ENCODE assay signal across 21 cellular contexts in the genomic region with DNA sequence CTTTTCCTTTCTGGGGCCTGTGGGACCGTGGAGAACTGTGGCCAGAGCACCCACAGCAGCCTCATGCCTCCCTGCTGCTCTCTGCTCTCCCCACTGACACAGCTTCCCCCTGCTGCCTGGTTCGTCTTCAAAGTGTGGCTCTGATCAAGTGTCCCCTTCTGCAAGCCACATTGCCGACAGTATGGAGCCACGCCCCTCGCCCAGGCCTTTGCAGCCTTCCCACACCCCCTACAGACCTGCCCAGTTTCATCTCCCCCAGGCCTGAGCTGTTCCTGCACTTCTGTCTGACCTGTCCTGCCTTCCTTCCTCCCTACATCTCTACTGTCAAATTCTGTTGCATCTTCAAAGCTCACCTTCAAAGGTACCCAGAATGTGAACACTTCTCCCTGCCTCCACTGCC. TPM values are rescaled to one million over a fixed set of nuclear protein-coding genes. Genes with fewer than 3 reads are reported as not detected.
DNase-seq lines count a peak whose midpoint lies in the region; ATAC-seq and TF ChIP-seq lines count a peak whose summit lies in the region.
"Had no signal": no experiment of that assay in that cellular context is flagged by ENCODE, and none has a peak within 500 bp of the region (broad histone marks: within the 10 kb centered on the region; RNA-seq: fewer than 3 reads in every experiment).

No MANE protein-coding gene starts in this region.

- H3K27ac Mint-ChIP-seq in glutamatergic neuron (ENCODE audit: unreplicated experiment): peak overlapping the region; percentile 40
- H3K27ac Mint-ChIP-seq in stimulated activated effector memory CD8-positive, alpha-beta T cell treated with anti-CD3 and anti-CD28 coated beads, Interleukin-12 subunit alpha, Interleukin-12 subunit beta, amount 100 ng/mL, for 72 hours: peak overlapping the region; percentile 13
- H3K27ac Mint-ChIP-seq: stimulated activated naive B cell treated with anti-CD40 and anti-IgM and Interleukin-4, amounts not matched to agents 10 μg/mL and 1 μg/mL and 100 μg/mL, for 72 hours had no signal

- H3K9ac ChIP-seq in NT2/D1 (ENCODE audit: insufficient read length, low read depth): peak overlapping the region; percentile 44
- H3K9ac ChIP-seq: GM23248 had no signal

- peaks cover 9% of the 10 kb centered on the region for H3K9me3 Mint-ChIP-seq in glutamatergic neuron (ENCODE audit: unreplicated experiment)
- no peaks in the 10 kb centered on the region for H3K9me3 Mint-ChIP-seq in stimulated activated effector memory CD8-positive, alpha-beta T cell treated with anti-CD3 and anti-CD28 coated beads, Interleukin-12 subunit alpha, Interleukin-12 subunit beta, amount 100 ng/mL, for 72 hours
- H3K9me3 Mint-ChIP-seq: stimulated activated naive B cell treated with anti-CD40 and anti-IgM and Interleukin-4, amounts not matched to agents 10 μg/mL and 1 μg/mL and 100 μg/mL, for 72 hours had no signal

- no peaks in the 10 kb centered on the region for H3K9me3 ChIP-seq in NT2/D1 (ENCODE audit: insufficient read depth, low read length)
- H3K9me3 ChIP-seq: mucosa of descending colon had no signal

- peaks cover 63% of the 10 kb centered on the region for H3K4me1 Mint-ChIP-seq in glutamatergic neuron (ENCODE audit: low read depth, unreplicated experiment)
- peaks cover 20% of the 10 kb centered on the region for H3K4me1 Mint-ChIP-seq in stimulated activated effector memory CD8-positive, alpha-beta T cell treated with anti-CD3 and anti-CD28 coated beads, Interleukin-12 subunit alpha, Interleukin-12 subunit beta, amount 100 ng/mL, for 72 hours

- peaks cover 10% of the 10 kb centered on the region for H3K27me3 Mint-ChIP-seq in glutamatergic neuron (ENCODE audit: unreplicated experiment)

- no peak for TF ChIP-seq CTCF in glutamatergic neuron (IDR thresholded peaks at IDR 0.05; ENCODE audit: partially characterized antibody, unreplicated experiment)

- DNase-seq in GF-D8 (lab: John Stamatoyannopoulos, UW): peak; percentile 41
- DNase-seq in NT2/D1 (ENCODE audit: low read depth, low spot score): no peak
- DNase-seq in glutamatergic neuron: no peak
- DNase-seq in stimulated activated effector memory CD8-positive, alpha-beta T cell treated with anti-CD3 and anti-CD28 coated beads, Interleukin-12 subunit alpha, Interleukin-12 subunit beta, amount 100 ng/mL, for 72 hours (ENCODE audit: low spot score in 2 of 2): no peak
- DNase-seq in hepatic stellate cell (ENCODE audit: low spot score): no peak
- no peak for DNase-seq in GM19238 (ENCODE audit: insufficient read length, low spot score)
- DNase-seq in HuH-7 (ENCODE audit: low spot score): no peak
- DNase-seq: activated naive CD4-positive, alpha-beta T cell treated with anti-CD3 and anti-CD28 coated beads, Interleukin-2, amount 50 U/mL, for 16 hours; DMS79; GM23248; IMR-90; left ventricle myocardium superior; MM.1S; mucosa of descending colon; NCI-H1694; stimulated activated CD4-positive, alpha-beta T cell treated with anti-CD3 and anti-CD28 coated beads, Interleukin-2, amount 100 ng/mL, for 24 hours; stimulated activated naive B cell treated with anti-CD40 and anti-IgM and Interleukin-4, amounts not matched to agents 10 μg/mL and 1 μg/mL and 100 μg/mL, for 72 hours; T1000 had no signal

- peaks cover 21% of the 10 kb centered on the region for H3K4me1 ChIP-seq in NT2/D1 (ENCODE audit: insufficient read depth, insufficient read length)

- no peak for ATAC-seq in stimulated activated effector memory CD8-positive, alpha-beta T cell treated with anti-CD3 and anti-CD28 coated beads, Interleukin-12 subunit alpha, Interleukin-12 subunit beta, amount 100 ng/mL, for 72 hours
- ATAC-seq: left ventricle myocardium superior; mucosa of descending colon; SK-N-SH treated with all-trans-retinoic acid at 6 μM for 48 hours; stimulated activated naive B cell treated with anti-CD40 and anti-IgM and Interleukin-4, amounts not matched to agents 10 μg/mL and 1 μg/mL and 100 μg/mL, for 72 hours had no signal

- H3K36me3 ChIP-seq in NT2/D1 (ENCODE audit: insufficient read depth, insufficient read length, low read length): peaks cover 8% of the 10 kb centered on the region

- peak overlapping the region; percentile 35 for H3K4me3 Mint-ChIP-seq in glutamatergic neuron (ENCODE audit: unreplicated experiment)
- no peak overlapping the region for H3K4me3 Mint-ChIP-seq in stimulated activated effector memory CD8-positive, alpha-beta T cell treated with anti-CD3 and anti-CD28 coated beads, Interleukin-12 subunit alpha, Interleukin-12 subunit beta, amount 100 ng/mL, for 72 hours
- H3K4me3 Mint-ChIP-seq: stimulated activated naive B cell treated with anti-CD40 and anti-IgM and Interleukin-4, amounts not matched to agents 10 μg/mL and 1 μg/mL and 100 μg/mL, for 72 hours had no signal

- no peak overlapping the region for H3K4me3 ChIP-seq in NT2/D1 (ENCODE audit: insufficient read length, low read depth)
- H3K4me3 ChIP-seq: GM23248, mucosa of descending colon had no signal

- no peaks in the 10 kb centered on the region for H3K27me3 ChIP-seq in NT2/D1 (ENCODE audit: insufficient read depth, insufficient read length)

- no peaks in the 10 kb centered on the region for H3K36me3 Mint-ChIP-seq in glutamatergic neuron (ENCODE audit: unreplicated experiment)
- H3K36me3 Mint-ChIP-seq in stimulated activated effector memory CD8-positive, alpha-beta T cell treated with anti-CD3 and anti-CD28 coated beads, Interleukin-12 subunit alpha, Interleukin-12 subunit beta, amount 100 ng/mL, for 72 hours: no peaks in the 10 kb centered on the region
- H3K36me3 Mint-ChIP-seq: stimulated activated naive B cell treated with anti-CD40 and anti-IgM and Interleukin-4, amounts not matched to agents 10 μg/mL and 1 μg/mL and 100 μg/mL, for 72 hours had no signal

RNA-seq across cellular contexts. Expression of gene CATIP, which starts 29.2 kb away (rescaled TPM):
- not detected for total RNA-seq in glutamatergic neuron (ENCODE audit: unreplicated experiment)
- total RNA-seq: cardiac septum, dermis microvascular lymphatic vessel endothelial cell, GM23248, IMR-90, left ventricle myocardium superior, mucosa of descending colon had no signal

RNA-seq across cellular contexts. Expression of gene TMBIM1, which starts 35.1 kb away (rescaled TPM):
- total RNA-seq in glutamatergic neuron (ENCODE audit: unreplicated experiment): 1.8 TPM

RNA-seq across cellular contexts. Expression of gene SLC11A1, which starts 54.6 kb away (rescaled TPM):
- not detected for total RNA-seq in glutamatergic neuron (ENCODE audit: unreplicated experiment)
- total RNA-seq: GM23248 had no signal

RNA-seq across cellular contexts. Expression of gene PNKD, which starts 57.1 kb away (rescaled TPM):
- 44.2 TPM for total RNA-seq in glutamatergic neuron (ENCODE audit: unreplicated experiment)

RNA-seq across cellular contexts. Expression of gene AAMP, which starts 57.5 kb away (rescaled TPM):
- 64.6 TPM for total RNA-seq in glutamatergic neuron (ENCODE audit: unreplicated experiment)
